In genomic region chr22:20996598-20997535, GRCh38 we compare ENCODE assay signal across 1 cellular context.
TF ChIP-seq lines count a peak whose summit lies in the region.

No MANE protein-coding gene starts in this region.

TF ChIP-seq in GM12878, 131 proteins besides CTCF, POLR2A, EP300 and RAD21:
- TF ChIP-seq POLR2AphosphoS5 (IDR thresholded peaks at IDR 0.05; ENCODE audit: low read length) (peak; percentile 4; the same call in 1 of the 2 replicates), RCOR1 (conservative IDR thresholded peaks at IDR 0.05; ENCODE audit: low read depth, low read length) (no peak)
